9 cellular contexts compared by ENCODE assay signal in the genomic region with DNA sequence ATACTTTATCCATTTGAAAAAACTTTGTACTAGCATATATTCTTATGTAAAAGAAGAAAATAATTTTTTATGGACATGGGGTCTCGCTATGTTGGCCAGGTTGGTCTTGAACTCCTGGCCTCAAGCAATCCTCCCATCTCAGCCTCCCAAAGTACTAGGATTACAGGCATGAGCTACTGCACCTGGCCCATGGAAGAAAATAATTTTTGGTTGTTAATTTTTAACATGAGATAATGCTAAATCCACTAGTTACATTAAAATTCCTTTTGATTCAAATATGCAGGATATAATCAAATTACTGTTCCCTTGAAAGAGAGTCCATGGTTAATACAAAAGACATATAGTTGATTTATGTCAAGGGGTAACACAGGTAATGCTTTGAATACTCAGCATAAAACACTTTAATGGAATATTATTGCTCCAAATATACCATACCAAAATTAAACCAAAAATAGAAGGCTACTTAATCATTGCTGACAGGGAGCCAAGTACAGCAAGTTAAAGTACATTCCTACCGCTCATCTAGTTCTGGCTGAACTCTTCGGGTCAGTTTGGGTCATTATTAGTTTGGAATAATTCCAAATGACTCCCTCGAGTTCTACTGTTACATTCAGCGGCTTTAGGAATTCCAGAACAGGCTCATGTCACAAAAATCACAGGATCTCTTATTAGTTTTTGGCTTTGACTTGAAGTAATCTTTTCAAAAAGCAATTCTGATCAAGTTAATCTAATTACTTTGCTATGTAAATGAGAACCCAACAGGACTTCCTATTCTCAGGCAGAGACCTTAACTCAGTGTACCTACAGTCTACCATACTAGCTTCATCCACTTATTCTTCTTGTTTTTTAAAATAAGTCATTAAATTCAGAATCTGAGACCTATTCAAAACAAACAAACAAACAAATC. TPM values are rescaled to one million over a fixed set of nuclear protein-coding genes. Genes with fewer than 3 reads are reported as not detected.
DNase-seq lines count a peak whose midpoint lies in the region; ATAC-seq, FAIRE-seq and TF ChIP-seq lines count a peak whose summit lies in the region.
"Had no signal": no experiment of that assay in that cellular context is flagged by ENCODE, and none has a peak within 500 bp of the region (broad histone marks: within the 10 kb centered on the region; RNA-seq: fewer than 3 reads in every experiment).

No MANE protein-coding gene starts in this region.

- no peaks in the 10 kb centered on the region for H3K9me2 ChIP-seq in Karpas-422 (replicated peaks; ENCODE audit: insufficient read depth, low read length)

- no TSS peak for BruUV-seq in endothelial cell of umbilical vein (replicated peaks; lab: Mats Ljungman, UMichigan)

- no peaks in the 10 kb centered on the region for H3K9me3 Mint-ChIP-seq in naive B cell
- H3K9me3 Mint-ChIP-seq: stimulated activated naive B cell treated with anti-CD40 and anti-IgM and Interleukin-4, amounts not matched to agents 10 μg/mL and 1 μg/mL and 100 μg/mL, for 72 hours had no signal

- dilution Hi-C loops in endothelial cell of umbilical vein (cut with MboI; ENCODE audit: extremely low pct_ligation_motif_present, low sequenced_read_pairs): no loop called here

- intact Hi-C loops in endothelial cell of umbilical vein (cut with micrococcal nuclease): no loop called here

- DNase-seq in AG04450 (ENCODE audit: low read depth, low spot score) (peak; percentile 36), Karpas-422 (no peak), endothelial cell of umbilical vein (ENCODE audit: low read depth, low spot score) (peak; percentile 81), naive B cell (no peak), GM20000 (ENCODE audit: low spot score) (no peak)
- DNase-seq: stimulated activated naive B cell treated with anti-CD40 and anti-IgM and Interleukin-4, amounts not matched to agents 10 μg/mL and 1 μg/mL and 100 μg/mL, for 72 hours had no signal

- H3K27me3 ChIP-seq in AG04450 (ENCODE audit: control insufficient read depth, insufficient read depth, low read length) (no peaks in the 10 kb centered on the region), Karpas-422 (ENCODE audit: low read length) (no peaks in the 10 kb centered on the region), endothelial cell of umbilical vein (ENCODE audit: control insufficient read depth in 2 of 2, insufficient read depth in 2 of 2, low read length in 2 of 2) (no peaks in the 10 kb centered on the region)

- peak overlapping the region; percentile 36 for H3K4me2 ChIP-seq in Karpas-422 (ENCODE audit: low read depth, low read length, poor library complexity, severe bottlenecking)
- H3K4me2 ChIP-seq in endothelial cell of umbilical vein (ENCODE audit: insufficient read depth, low read length): peak overlapping the region; percentile 57

- peak; percentile 67 for FAIRE-seq in endothelial cell of umbilical vein (lab: Jason Lieb, UNC)

- peaks cover 99% of the 10 kb centered on the region for H3K79me2 ChIP-seq in Karpas-422 (ENCODE audit: low read length)
- peaks cover 78% of the 10 kb centered on the region for H3K79me2 ChIP-seq in endothelial cell of umbilical vein (ENCODE audit: control insufficient read depth, insufficient read depth, low read length)

- ATAC-seq in naive B cell (ENCODE audit: low read depth in 2 of 2) (peak in 1 of 2 donors; percentile 20), GM21526 (IDR thresholded peaks at IDR 0.05; ENCODE audit: low FRiP score, unreplicated experiment) (no peak), GM21619 (IDR thresholded peaks at IDR 0.05; ENCODE audit: unreplicated experiment) (no peak), GM18519 (IDR thresholded peaks at IDR 0.05; ENCODE audit: low FRiP score, unreplicated experiment) (no peak)
- ATAC-seq: stimulated activated naive B cell treated with anti-CD40 and anti-IgM and Interleukin-4, amounts not matched to agents 10 μg/mL and 1 μg/mL and 100 μg/mL, for 72 hours had no signal

- peaks cover 35 to 75% (median 45%) of the 10 kb centered on the region in 3 donors for H3K4me1 Mint-ChIP-seq in naive B cell

- H3K36me3 Mint-ChIP-seq in naive B cell: peaks cover 0 to 8% of the 10 kb centered on the region in 2 donors

- H3K4me3 Mint-ChIP-seq in naive B cell: peak overlapping the region in 1 of 8 donors; percentile 18
- H3K4me3 Mint-ChIP-seq: stimulated activated naive B cell treated with anti-CD40 and anti-IgM and Interleukin-4, amounts not matched to agents 10 μg/mL and 1 μg/mL and 100 μg/mL, for 72 hours had no signal

- no peak for TF ChIP-seq POLR2A in endothelial cell of umbilical vein (IDR thresholded peaks at IDR 0.05; ENCODE audit: low read depth, low read length)

- CTCF ChIA-PET in AG04450 (lab: Charles Lee) (interaction anchor here (0.6 kb wide), 1 partner anchor 367 kb away, joined by 4 read pairs; no protein-coding TSS in a partner anchor), endothelial cell of umbilical vein (lab: Charles Lee) (interaction anchor here (1.2 kb wide), 1 partner anchor 16 kb away, joined by 4 read pairs; no protein-coding TSS in a partner anchor)

- no peaks in the 10 kb centered on the region for H3K27me3 Mint-ChIP-seq in naive B cell
- H3K27me3 Mint-ChIP-seq: stimulated activated naive B cell treated with anti-CD40 and anti-IgM and Interleukin-4, amounts not matched to agents 10 μg/mL and 1 μg/mL and 100 μg/mL, for 72 hours had no signal

- H3K36me3 ChIP-seq in Karpas-422 (ENCODE audit: insufficient read depth, low read length) (peaks cover 7% of the 10 kb centered on the region), endothelial cell of umbilical vein (ENCODE audit: control insufficient read depth in 2 of 2, extremely low read depth in 1 of 2, insufficient read depth in 2 of 2, low read length in 2 of 2) (no peaks in the 10 kb centered on the region)

- H3K9me1 ChIP-seq in endothelial cell of umbilical vein (replicated peaks; ENCODE audit: control insufficient read depth, extremely low read depth, insufficient read depth, low read length): peaks cover 4% of the 10 kb centered on the region

- no peak overlapping the region for H3K4me3 ChIP-seq in AG04450 (ENCODE audit: low read depth, low read length)
- H3K4me3 ChIP-seq in Karpas-422 (ENCODE audit: low read length): no peak overlapping the region
- H3K4me3 ChIP-seq in endothelial cell of umbilical vein (replicated peaks in 1 of 3; ENCODE audit: insufficient read depth in 1 of 3, low read depth in 1 of 3, low read length in 3 of 3): no peak overlapping the region

- H2AFZ ChIP-seq in Karpas-422 (ENCODE audit: low read length) (no peak overlapping the region), endothelial cell of umbilical vein (ENCODE audit: low read depth, low read length) (no peak overlapping the region)

- no peak overlapping the region for H3K9ac ChIP-seq in Karpas-422 (ENCODE audit: low read length)
- no peak overlapping the region for H3K9ac ChIP-seq in endothelial cell of umbilical vein (replicated peaks; ENCODE audit: extremely low read depth, insufficient read depth, low read length)

- POLR2A ChIA-PET in AG04450 (lab: Yijun Ruan, JAX) (interaction anchor here (0.6 kb wide), 1 partner anchor 403 kb away, joined by 4 read pairs; no protein-coding TSS in a partner anchor), endothelial cell of umbilical vein (lab: Charles Lee) (interaction anchor here (0.6 kb wide), 1 partner anchor 19 kb away, joined by 4 read pairs; no protein-coding TSS in a partner anchor)

- H3K27ac ChIP-seq in AG04450 (ENCODE audit: low read depth, low read length) (no peak overlapping the region), Karpas-422 (ENCODE audit: low read length) (peak overlapping the region; percentile 26), endothelial cell of umbilical vein (ENCODE audit: insufficient read depth, low read depth, low read length) (no peak overlapping the region)

- peaks cover 62% of the 10 kb centered on the region for H3K4me1 ChIP-seq in Karpas-422 (ENCODE audit: low read length)
- H3K4me1 ChIP-seq in endothelial cell of umbilical vein (ENCODE audit: control insufficient read depth, extremely low read depth, insufficient read depth, low read length): peaks cover 28% of the 10 kb centered on the region

- H4K20me1 ChIP-seq in Karpas-422 (ENCODE audit: insufficient read depth, low read depth, low read length) (no peaks in the 10 kb centered on the region), endothelial cell of umbilical vein (replicated peaks; ENCODE audit: control insufficient read depth, extremely low read depth, insufficient read depth, low read length) (peaks cover 20% of the 10 kb centered on the region)

- TF ChIP-seq CTCF in AG04450 (IDR thresholded peaks at IDR 0.05; ENCODE audit: low read depth, low read length) (no peak), endothelial cell of umbilical vein (IDR thresholded peaks at IDR 0.05; ENCODE audit: extremely low read depth in 1 of 2, insufficient read depth in 1 of 2, low read depth in 1 of 2, low read length in 2 of 2) (no peak), GM20000 (IDR thresholded peaks at IDR 0.05; ENCODE audit: extremely low read depth, missing control alignments) (no peak)

- H3K9me3 ChIP-seq in AG04450 (ENCODE audit: control insufficient read depth, insufficient read depth, low read length) (no peaks in the 10 kb centered on the region), Karpas-422 (ENCODE audit: low read length) (no peaks in the 10 kb centered on the region), endothelial cell of umbilical vein (replicated peaks; ENCODE audit: control insufficient read depth, insufficient read depth, low read length) (no peaks in the 10 kb centered on the region)

- peak overlapping the region in 5 of 6 donors; percentile 28 to 87 (median 60) for H3K27ac Mint-ChIP-seq in naive B cell

TF ChIP-seq in endothelial cell of umbilical vein, 7 proteins besides CTCF, POLR2A, EP300 and RAD21:
- peak; percentile 55 for TF ChIP-seq POLR2AphosphoS5 (IDR thresholded peaks at IDR 0.05; ENCODE audit: insufficient read depth, low read depth, low read length)
- TF ChIP-seq FOS (IDR thresholded peaks at IDR 0.05; ENCODE audit: borderline replicate concordance, insufficient read depth, low read length): no peak

RNA-seq across cellular contexts. Expression of a gene that starts 6.1 kb away (rescaled TPM):
- polyA plus RNA-seq in AG04450 (2011; rRNA removed) (13.1 and 17.8 TPM in 2 replicates), endothelial cell of umbilical vein (6.2 and 6.7 TPM in 2 replicates), naive B cell (ENCODE audit: low read depth in 6 of 6) (10 to 100 TPM; 15.6 to 34.8 (median 20.3) TPM)
- polyA minus RNA-seq in AG04450 (2011; rRNA and poly(A)+ RNA removed): 12.0 and 23.9 TPM in 2 replicates
- total RNA-seq in Karpas-422 (2014; rRNA removed; shearing (Covaris generic); ENCODE audit: low replicate concordance): 49.9 and 84.1 TPM in 2 replicates
- total RNA-seq in endothelial cell of umbilical vein: 21.3 and 23.7 TPM in 2 replicates
- polyA plus RNA-seq in endothelial cell of umbilical vein (2011; cell fraction: cytosol; rRNA removed): 6.8 and 7.8 TPM in 2 replicates
- 14.1 and 17.0 TPM in 2 replicates for polyA plus RNA-seq in endothelial cell of umbilical vein (2011; cell fraction: nucleus; rRNA removed)
- 10.2 and 13.5 TPM in 2 replicates for polyA plus RNA-seq in endothelial cell of umbilical vein (2012)
- polyA minus RNA-seq in endothelial cell of umbilical vein: 14.3 and 14.9 TPM in 2 replicates
- 7.2 TPM for polyA minus RNA-seq in endothelial cell of umbilical vein (2011; cell fraction: cytosol; rRNA and poly(A)+ RNA removed)
- 37.4 and 49.6 TPM in 2 replicates for polyA minus RNA-seq in endothelial cell of umbilical vein (2011; cell fraction: nucleus; rRNA and poly(A)+ RNA removed)

Comparison
In these comparisons a context has a peak if more than half of its experiments do, and no peak if none do; other contexts are left out.
1. DNase-seq: peak in AG04450 (single experiment) and endothelial cell of umbilical vein (single experiment); none in Karpas-422 (single experiment), naive B cell (single experiment) and GM20000 (single experiment).